In the genomic region with DNA sequence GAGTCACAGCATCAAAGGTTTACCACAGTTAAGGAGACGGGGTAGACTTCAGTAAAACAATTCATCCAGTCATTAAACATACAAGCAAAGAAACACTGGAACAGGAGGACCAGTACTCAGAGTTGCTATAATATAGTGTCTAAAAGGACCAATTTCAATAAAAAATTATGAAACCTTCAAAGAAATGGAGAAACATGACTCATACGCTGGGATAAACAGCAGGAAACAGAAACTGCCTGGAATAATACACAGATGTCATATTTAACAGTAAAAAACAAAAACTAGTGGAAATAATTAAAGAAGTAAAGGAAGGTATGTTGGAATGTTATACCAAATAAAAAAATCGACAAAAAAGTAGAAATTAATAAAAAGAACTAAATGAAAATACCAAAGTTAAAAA, we compare ENCODE assay signal across 19 cellular contexts.
DNase-seq lines count a peak whose midpoint lies in the region; ATAC-seq and TF ChIP-seq lines count a peak whose summit lies in the region.
"Had no signal": no experiment of that assay in that cellular context is flagged by ENCODE, and none has a peak within 500 bp of the region (broad histone marks: within the 10 kb centered on the region; RNA-seq: fewer than 3 reads in every experiment).

No MANE protein-coding gene starts in this region.

- H4K20me1 ChIP-seq in KMS-11 (ENCODE audit: insufficient read depth): no peaks in the 10 kb centered on the region
- no peaks in the 10 kb centered on the region for H4K20me1 ChIP-seq in mammary epithelial cell (ENCODE audit: insufficient read depth, low read length)

- H2AFZ ChIP-seq in KMS-11 (ENCODE audit: low read depth) (no peak overlapping the region), mammary epithelial cell (ENCODE audit: low read depth, low read length) (peak overlapping the region; percentile 5)
- H2AFZ ChIP-seq: parathyroid adenoma had no signal

- TF ChIP-seq CTCF in KMS-11 (conservative IDR thresholded peaks at IDR 0.05; ENCODE audit: low read depth, low read length): no peak
- no peak for TF ChIP-seq CTCF in mammary epithelial cell (conservative IDR thresholded peaks at IDR 0.05 in 1 of 2, IDR thresholded peaks at IDR 0.05 in 1 of 2; ENCODE audit: extremely low read depth in 1 of 2, insufficient read depth in 1 of 2, low read depth in 1 of 2, low read length in 2 of 2)
- TF ChIP-seq CTCF in fibroblast of villous mesenchyme (IDR thresholded peaks at IDR 0.05; ENCODE audit: insufficient read depth, low read depth, low read length): no peak

- H3K79me2 ChIP-seq in KMS-11 (ENCODE audit: insufficient read depth, low read depth) (no peaks in the 10 kb centered on the region), mammary epithelial cell (ENCODE audit: insufficient read depth, low read length) (no peaks in the 10 kb centered on the region)
- H3K79me2 ChIP-seq: parathyroid adenoma had no signal

- H3K9ac ChIP-seq in KMS-11 (no peak overlapping the region), mammary epithelial cell (ENCODE audit: insufficient read depth, low read length) (no peak overlapping the region)
- H3K9ac ChIP-seq: parathyroid adenoma had no signal

- WGBS in mammary epithelial cell (ENCODE audit: low coverage, missing lambda C conversion rate): 66% methylated on average over 3 of the region's 3 CpGs

- no peaks in the 10 kb centered on the region for H3K36me3 ChIP-seq in KMS-11 (ENCODE audit: insufficient read depth)
- H3K36me3 ChIP-seq in mammary epithelial cell (ENCODE audit: insufficient read depth, low read length): no peaks in the 10 kb centered on the region
- H3K36me3 ChIP-seq: lower lobe of right lung had no signal

- DNase-seq in COLO829 (ENCODE audit: low spot score): peak; percentile 4
- peak; percentile 28 for DNase-seq in mammary epithelial cell
- peak; percentile 64 for DNase-seq in fibroblast of villous mesenchyme (ENCODE audit: low read depth)
- DNase-seq in iPS-NIHi11 (ENCODE audit: low spot score): no peak
- DNase-seq in Kasumi-1 (lab: John Stamatoyannopoulos, UW): no peak
- no peak for DNase-seq in activated effector memory CD4-positive, alpha-beta T cell treated with anti-CD3 and anti-CD28 coated beads, Interleukin-2, amount 50 U/mL, for 16 hours
- DNase-seq in stimulated activated naive CD8-positive, alpha-beta T cell treated with anti-CD3 and anti-CD28 coated beads, Interleukin-15, Interleukin-2, amounts not matched to agents 100 U/mL and 50 U/mL, for 24 hours: no peak
- DNase-seq: activated CD4-positive, alpha-beta T cell treated with anti-CD3 and anti-CD28 coated beads for 36 hours; COR-L47; lower lobe of right lung; naive B cell; NCI-H1417 treated with DMSO at 0.1 percent for 48 hours; NCI-H2171 treated with DMSO at 0.1 percent for 48 hours; NCI-H82; stimulated activated CD4-positive, alpha-beta T cell treated with anti-CD3 and anti-CD28 coated beads, Interleukin-2, amount 100 ng/mL, for 48 hours had no signal

- peak overlapping the region; percentile 58 for H3K4me2 ChIP-seq in KMS-11
- H3K4me2 ChIP-seq in mammary epithelial cell (ENCODE audit: insufficient read depth, low read depth, low read length): no peak overlapping the region

- H3K9me3 ChIP-seq in mammary epithelial cell (replicated peaks; ENCODE audit: insufficient read depth, low read length): peaks cover 13% of the 10 kb centered on the region

- dilution Hi-C loops in mammary epithelial cell (cut with HindIII; ENCODE audit: low sequenced_read_pairs): no loop called here

- no peaks in the 10 kb centered on the region for H3K27me3 ChIP-seq in KMS-11 (ENCODE audit: insufficient read depth, low read depth)
- no peaks in the 10 kb centered on the region for H3K27me3 ChIP-seq in mammary epithelial cell (ENCODE audit: insufficient read depth, low read length)

- H3K27ac ChIP-seq in KMS-11 (no peak overlapping the region), mammary epithelial cell (ENCODE audit: insufficient read depth, low read depth, low read length) (no peak overlapping the region)
- H3K27ac ChIP-seq: lower lobe of right lung, parathyroid adenoma, SK-N-MC, skin epidermis had no signal

- BruUV-seq in mammary epithelial cell (replicated peaks; lab: Mats Ljungman, UMichigan): no TSS peak

- in situ Hi-C loops in mammary epithelial cell (cut with MboI; ENCODE audit: low sequenced_read_pairs in 2 of 2): no loop called here

- intact Hi-C loops in mammary epithelial cell (cut with micrococcal nuclease): no loop called here

- peaks cover 54% of the 10 kb centered on the region for H3K4me1 ChIP-seq in KMS-11 (ENCODE audit: low read depth, poor library complexity, severe bottlenecking)
- peaks cover 9% of the 10 kb centered on the region for H3K4me1 ChIP-seq in mammary epithelial cell (ENCODE audit: insufficient read depth, low read length)
- H3K4me1 ChIP-seq: lower lobe of right lung, parathyroid adenoma had no signal

- CTCF ChIA-PET in mammary epithelial cell (lab: Charles Lee; ENCODE audit: low non-redundant PET): no interaction called here

- no peak overlapping the region for H3K4me3 ChIP-seq in KMS-11 (IDR thresholded peaks at IDR 0.05; ENCODE audit: insufficient read depth, low read depth, low read length)
- no peak overlapping the region for H3K4me3 ChIP-seq in mammary epithelial cell (replicated peaks in 1 of 3; ENCODE audit: insufficient read depth in 1 of 3, low read depth in 2 of 3, low read length in 3 of 3)
- H3K4me3 ChIP-seq in fibroblast of villous mesenchyme (ENCODE audit: low read depth, low read length): no peak overlapping the region
- H3K4me3 ChIP-seq: skin epidermis had no signal

- no peak for ATAC-seq in stimulated activated naive CD8-positive, alpha-beta T cell treated with anti-CD3 and anti-CD28 coated beads, Interleukin-15, Interleukin-2, amounts not matched to agents 100 U/mL and 50 U/mL, for 24 hours
- ATAC-seq: activated CD4-positive, alpha-beta T cell treated with anti-CD3 and anti-CD28 coated beads for 36 hours; lower lobe of right lung had no signal

Comparison
In these comparisons a context has a peak if more than half of its experiments do, and no peak if none do; other contexts are left out.
1. DNase-seq: peak in COLO829 (single experiment), mammary epithelial cell (single experiment) and fibroblast of villous mesenchyme (single experiment); none in iPS-NIHi11 (single experiment), Kasumi-1 (0 of 2), activated effector memory CD4-positive, alpha-beta T cell treated with anti-CD3 and anti-CD28 coated beads, Interleukin-2, amount 50 U/mL, for 16 hours (single experiment) and stimulated activated naive CD8-positive, alpha-beta T cell treated with anti-CD3 and anti-CD28 coated beads, Interleukin-15, Interleukin-2, amounts not matched to agents 100 U/mL and 50 U/mL, for 24 hours (single experiment).